11 cellular contexts compared by ENCODE assay signal in the genomic region with DNA sequence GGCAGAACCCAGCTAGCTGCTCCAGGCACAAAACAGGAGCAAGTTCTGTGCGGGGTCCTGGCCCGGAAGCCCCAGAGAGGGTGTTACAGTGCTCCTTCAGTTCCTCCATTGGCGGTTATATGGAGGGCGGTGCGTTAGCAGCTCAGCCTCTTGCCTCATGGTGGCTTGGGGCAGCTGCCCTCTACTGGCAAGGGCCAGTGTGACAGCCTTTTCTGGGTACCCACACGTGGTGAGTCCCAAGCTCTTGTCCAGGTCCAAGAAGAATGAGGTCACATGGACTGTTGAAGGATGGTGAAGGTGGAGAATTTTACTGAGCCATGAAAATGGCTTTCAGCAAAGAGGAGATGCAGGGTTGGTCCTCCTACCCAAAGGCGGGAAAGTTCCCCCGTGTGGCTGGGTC.
DNase-seq lines count a peak whose midpoint lies in the region; ATAC-seq and TF ChIP-seq lines count a peak whose summit lies in the region.
"Had no signal": no experiment of that assay in that cellular context is flagged by ENCODE, and none has a peak within 500 bp of the region (broad histone marks: within the 10 kb centered on the region; RNA-seq: fewer than 3 reads in every experiment).

No MANE protein-coding gene starts in this region.

- H3K4me3 ChIP-seq in mammary epithelial cell (replicated peaks in 1 of 3; ENCODE audit: insufficient read depth in 1 of 3, low read depth in 2 of 3, low read length in 3 of 3) (no peak overlapping the region), PC-9 (no peak overlapping the region)
- H3K4me3 ChIP-seq: lung had no signal

- intact Hi-C loops in mammary epithelial cell (cut with micrococcal nuclease): no loop called here
- intact Hi-C loops in MCF 10A (cut with micrococcal nuclease): no loop called here
- intact Hi-C loops in PC-9 (cut with micrococcal nuclease; ENCODE audit: unreplicated experiment): no loop called here

- dilution Hi-C loops in mammary epithelial cell (cut with HindIII; ENCODE audit: low sequenced_read_pairs): no loop called here

- POLR2A ChIA-PET in MCF 10A (lab: Yijun Ruan, JAX) (no interaction called here), PC-9 (lab: Charles Lee; ENCODE audit: unreplicated experiment) (no interaction called here)

- H3K4me1 Mint-ChIP-seq in MCF 10A (ENCODE audit: insufficient read depth, unreplicated experiment) (no peaks in the 10 kb centered on the region), type B pancreatic cell (ENCODE audit: unreplicated experiment) (peaks cover 25% of the 10 kb centered on the region)

- peaks cover 3% of the 10 kb centered on the region for H3K27me3 ChIP-seq in mammary epithelial cell (ENCODE audit: insufficient read depth, low read length)
- H3K27me3 ChIP-seq in PC-9 (ENCODE audit: insufficient read depth, low read depth): no peaks in the 10 kb centered on the region
- peaks cover 17% of the 10 kb centered on the region for H3K27me3 ChIP-seq in foreskin keratinocyte

- H3K36me3 ChIP-seq in mammary epithelial cell (ENCODE audit: insufficient read depth, low read length): no peaks in the 10 kb centered on the region
- no peaks in the 10 kb centered on the region for H3K36me3 ChIP-seq in PC-9 (ENCODE audit: low read depth)

- H3K79me2 ChIP-seq in mammary epithelial cell (ENCODE audit: insufficient read depth, low read length): no peaks in the 10 kb centered on the region
- no peaks in the 10 kb centered on the region for H3K79me2 ChIP-seq in PC-9 (ENCODE audit: low read depth)

- peak; percentile 20 to 41 for TF ChIP-seq CTCF in mammary epithelial cell (conservative IDR thresholded peaks at IDR 0.05 in 1 of 2, IDR thresholded peaks at IDR 0.05 in 1 of 2; ENCODE audit: extremely low read depth in 1 of 2, insufficient read depth in 1 of 2, low read depth in 1 of 2, low read length in 2 of 2)
- TF ChIP-seq CTCF in MCF 10A (IDR thresholded peaks at IDR 0.05; ENCODE audit: unreplicated experiment): no peak
- TF ChIP-seq CTCF in PC-9 (conservative IDR thresholded peaks at IDR 0.05): peak; percentile 51
- peak; percentile 40 for TF ChIP-seq CTCF in foreskin keratinocyte (conservative IDR thresholded peaks at IDR 0.05)
- peak; percentile 58 for TF ChIP-seq CTCF in type B pancreatic cell (conservative IDR thresholded peaks at IDR 0.05)

- peak; percentile 33 for ATAC-seq in foreskin keratinocyte
- no peak for ATAC-seq in GM21619 (IDR thresholded peaks at IDR 0.05; ENCODE audit: unreplicated experiment)
- ATAC-seq in GM21360 (IDR thresholded peaks at IDR 0.05; ENCODE audit: unreplicated experiment): no peak
- ATAC-seq: T-helper 17 cell had no signal

- no peaks in the 10 kb centered on the region for H4K20me1 ChIP-seq in mammary epithelial cell (ENCODE audit: insufficient read depth, low read length)
- H4K20me1 ChIP-seq in PC-9 (ENCODE audit: insufficient read depth): no peaks in the 10 kb centered on the region

- H3K4me2 ChIP-seq in mammary epithelial cell (ENCODE audit: insufficient read depth, low read depth, low read length) (no peak overlapping the region), PC-9 (no peak overlapping the region)

- peaks cover 8% of the 10 kb centered on the region for H3K9me3 Mint-ChIP-seq in MCF 10A (ENCODE audit: unreplicated experiment)
- H3K9me3 Mint-ChIP-seq in type B pancreatic cell: peaks cover 4% of the 10 kb centered on the region

- in situ Hi-C loops in mammary epithelial cell (cut with MboI; ENCODE audit: low sequenced_read_pairs in 2 of 2): no loop called here

- H3K27ac ChIP-seq in mammary epithelial cell (ENCODE audit: insufficient read depth, low read depth, low read length): no peak overlapping the region
- H3K27ac ChIP-seq in PC-9: no peak overlapping the region
- no peak overlapping the region for H3K27ac ChIP-seq in foreskin keratinocyte

- H3K27ac Mint-ChIP-seq in MCF 10A (ENCODE audit: low read depth, unreplicated experiment) (no peak overlapping the region), type B pancreatic cell (no peak overlapping the region)
- H3K27ac Mint-ChIP-seq: T-helper 17 cell had no signal

- H2AFZ ChIP-seq in mammary epithelial cell (ENCODE audit: low read depth, low read length) (no peak overlapping the region), PC-9 (no peak overlapping the region)

- no peak overlapping the region for H3K4me3 Mint-ChIP-seq in MCF 10A (ENCODE audit: unreplicated experiment)
- H3K4me3 Mint-ChIP-seq in type B pancreatic cell: no peak overlapping the region

- H3K27me3 Mint-ChIP-seq in MCF 10A (ENCODE audit: insufficient read depth, unreplicated experiment): no peaks in the 10 kb centered on the region
- H3K27me3 Mint-ChIP-seq in type B pancreatic cell: peaks cover 33% of the 10 kb centered on the region

- 82% methylated on average over 4 of the region's 8 CpGs for WGBS in mammary epithelial cell (ENCODE audit: low coverage, missing lambda C conversion rate)

- BruUV-seq in mammary epithelial cell (replicated peaks; lab: Mats Ljungman, UMichigan): no TSS peak
- BruUV-seq in MCF 10A (replicated peaks; lab: Mats Ljungman, UMichigan): no TSS peak
- no TSS peak for BruUV-seq in PC-9 (replicated peaks; lab: Mats Ljungman, UMichigan)

- H3K9me2 ChIP-seq in PC-9 (ENCODE audit: insufficient read depth): no peaks in the 10 kb centered on the region

- H3K9ac ChIP-seq in mammary epithelial cell (ENCODE audit: insufficient read depth, low read length): no peak overlapping the region

- DNase-seq in mammary epithelial cell (no peak), MCF 10A (ENCODE audit: unreplicated experiment) (no peak), PC-9 (no peak), foreskin keratinocyte (no peak), type B pancreatic cell (ENCODE audit: extremely low spot score, unreplicated experiment) (no peak), GM19238 (ENCODE audit: insufficient read length, low spot score) (no peak)
- DNase-seq: central memory CD4-positive, alpha-beta T cell; T-helper 17 cell had no signal

- H3F3A ChIP-seq in PC-9 (ENCODE audit: insufficient read depth, low read depth): no peaks in the 10 kb centered on the region

- H3K36me3 Mint-ChIP-seq in MCF 10A (ENCODE audit: insufficient read depth, unreplicated experiment): peaks cover 7% of the 10 kb centered on the region
- H3K36me3 Mint-ChIP-seq in type B pancreatic cell: no peaks in the 10 kb centered on the region

- H3K4me1 ChIP-seq in mammary epithelial cell (ENCODE audit: insufficient read depth, low read length): peaks cover 5% of the 10 kb centered on the region
- no peaks in the 10 kb centered on the region for H3K4me1 ChIP-seq in PC-9 (replicated peaks; ENCODE audit: insufficient read depth)
- peaks cover 4% of the 10 kb centered on the region for H3K4me1 ChIP-seq in foreskin keratinocyte

- CTCF ChIA-PET in mammary epithelial cell (lab: Charles Lee; ENCODE audit: low non-redundant PET): no interaction called here
- CTCF ChIA-PET in MCF 10A (lab: Yijun Ruan, JAX): interaction anchor here (0.5 to 2.0 kb wide), 5 partner anchors 10 to 136 kb away, joined by 3 to 6 read pairs (median 4); no protein-coding TSS in a partner anchor
- CTCF ChIA-PET in PC-9 (lab: Charles Lee): no interaction called here

- no peaks in the 10 kb centered on the region for H3K9me3 ChIP-seq in mammary epithelial cell (replicated peaks; ENCODE audit: insufficient read depth, low read length)
- 0 out of 2 replicates have a peak, but pooled peaks cover 6% of the 10 kb centered on the region for H3K9me3 ChIP-seq in PC-9 (ENCODE audit: insufficient read depth, low read depth)
